ENCODE assay signal across 32 cellular contexts in genomic region chr14:58061581-58061980, GRCh38.
"Had no signal": no experiment of that assay in that cellular context is flagged by ENCODE, and none has a peak within 500 bp of the region (broad histone marks: within the 10 kb centered on the region; RNA-seq: fewer than 3 reads in every experiment).

No MANE protein-coding gene starts in this region.

- H3K4me3 Mint-ChIP-seq: activated B cell treated with CpG ODN at 0.5 μM for 24 hours; activated CD4-positive, alpha-beta memory T cell treated with anti-CD3 and anti-CD28 coated beads, Interleukin-2, amount 10 ng/mL, durations not matched to agents 7 days and 5 days; activated CD4-positive, alpha-beta T cell treated with anti-CD3 and anti-CD28 coated beads, Interleukin-2, amount 10 ng/mL, durations not matched to agents 7 days and 5 days; activated CD8-positive, alpha-beta memory T cell treated with anti-CD3 and anti-CD28 coated beads, Interleukin-2, amount 10 ng/mL, durations not matched to agents 7 days and 5 days; activated CD8-positive, alpha-beta T cell treated with anti-CD3 and anti-CD28 coated beads, Interleukin-2, amount 10 ng/mL, durations not matched to agents 7 days and 5 days; activated naive CD4-positive, alpha-beta T cell treated with anti-CD3 and anti-CD28 coated beads, Interleukin-2, amount 10 ng/mL, durations not matched to agents 7 days and 5 days; activated naive CD4-positive, alpha-beta T cell treated with anti-CD3 and anti-CD28 coated beads, Interleukin-2, amount 50 U/mL, for 24 hours; activated naive CD8-positive, alpha-beta T cell; activated naive CD8-positive, alpha-beta T cell treated with anti-CD3 and anti-CD28 coated beads, Interleukin-2, amount 10 ng/mL, durations not matched to agents 7 days and 5 days; activated naive CD8-positive, alpha-beta T cell treated with anti-CD3 and anti-CD28 coated beads, Interleukin-2, amount 50 U/mL, for 24 hours; activated T-cell treated with anti-CD3 and anti-CD28 coated beads, Interleukin-2, amount 50 U/mL, for 24 hours; brain; T-helper 1 cell treated with Interleukin-12 subunit alpha and Interleukin-12 subunit beta and Interleukin-4 antibody, amounts not matched to agents 30 μg/mL and 1 μg/mL, for 36 hours; T-helper 2 cell treated with Interferon-gamma antibody and Interleukin-4, amounts not matched to agents 5 μg/mL and 100 μg/mL, for 36 hours had no signal

- ATAC-seq: activated CD8-positive, alpha-beta memory T cell treated with anti-CD3 and anti-CD28 coated beads, Interleukin-2, amount 10 ng/mL, durations not matched to agents 7 days and 5 days; activated CD8-positive, alpha-beta T cell treated with anti-CD3 and anti-CD28 coated beads, Interleukin-2, amount 10 ng/mL, durations not matched to agents 7 days and 5 days; activated naive CD8-positive, alpha-beta T cell treated with anti-CD3 and anti-CD28 coated beads, Interleukin-2, amount 50 U/mL, for 24 hours had no signal

- DNase-seq: activated B cell treated with CpG ODN at 0.5 μM for 24 hours; activated CD4-positive, alpha-beta memory T cell treated with anti-CD3 and anti-CD28 coated beads, Interleukin-2, amount 10 ng/mL, durations not matched to agents 7 days and 5 days; activated CD4-positive, alpha-beta T cell treated with anti-CD3 and anti-CD28 coated beads for 48 hours; activated CD4-positive, alpha-beta T cell treated with anti-CD3 and anti-CD28 coated beads, Interleukin-2, amount 10 ng/mL, durations not matched to agents 7 days and 5 days; activated CD4-positive, alpha-beta T cell treated with anti-CD3 and anti-CD28 coated beads, Interleukin-2, amount 50 U/mL, for 48 hours; activated CD4-positive, CD25-positive, alpha-beta regulatory T cell treated with anti-CD3 and anti-CD28 coated beads, Interleukin-2, amount 50 U/mL, for 72 hours; activated CD8-positive, alpha-beta memory T cell treated with anti-CD3 and anti-CD28 coated beads for 24 hours; activated CD8-positive, alpha-beta memory T cell treated with anti-CD3 and anti-CD28 coated beads, Interleukin-2, amount 10 ng/mL, durations not matched to agents 7 days and 5 days; activated CD8-positive, alpha-beta memory T cell treated with anti-CD3 and anti-CD28 coated beads, Interleukin-2, amount 50 U/mL, for 48 hours; activated CD8-positive, alpha-beta T cell treated with anti-CD3 and anti-CD28 coated beads, Interleukin-2, amount 10 ng/mL, durations not matched to agents 7 days and 5 days; activated effector memory CD4-positive, alpha-beta T cell treated with Interleukin-2 at 50 U/mL for 16 hours; activated gamma-delta T cell; activated naive CD4-positive, alpha-beta T cell treated with anti-CD3 and anti-CD28 coated beads, Interleukin-2, amount 10 ng/mL, durations not matched to agents 7 days and 5 days; activated naive CD4-positive, alpha-beta T cell treated with Interleukin-2 at 50 U/mL for 16 hours; activated naive CD8-positive, alpha-beta T cell treated with anti-CD3 and anti-CD28 coated beads, Interleukin-2, amount 10 ng/mL, durations not matched to agents 7 days and 5 days; activated naive CD8-positive, alpha-beta T cell treated with anti-CD3 and anti-CD28 coated beads, Interleukin-2, amount 50 U/mL, for 24 hours; activated T-cell treated with anti-CD3 and anti-CD28 coated beads, Interleukin-2, amount 50 U/mL, for 24 hours; activated T-cell treated with anti-CD3 and anti-CD28 coated beads, Interleukin-2, amount 50 U/mL, for 48 hours; amygdala; central memory CD4-positive, alpha-beta T cell; T-helper 1 cell; T-helper 2 cell; T-helper 9 cell had no signal

- H3K36me3 Mint-ChIP-seq: activated CD8-positive, alpha-beta memory T cell treated with anti-CD3 and anti-CD28 coated beads, Interleukin-2, amount 10 ng/mL, durations not matched to agents 7 days and 5 days; activated naive CD4-positive, alpha-beta T cell treated with anti-CD3 and anti-CD28 coated beads, Interleukin-2, amount 10 ng/mL, durations not matched to agents 7 days and 5 days; activated naive CD4-positive, alpha-beta T cell treated with anti-CD3 and anti-CD28 coated beads, Interleukin-2, amount 50 U/mL, for 24 hours; activated naive CD8-positive, alpha-beta T cell; activated naive CD8-positive, alpha-beta T cell treated with anti-CD3 and anti-CD28 coated beads, Interleukin-2, amount 10 ng/mL, durations not matched to agents 7 days and 5 days had no signal

- H3K9me3 Mint-ChIP-seq: activated B cell treated with CpG ODN at 0.5 μM for 24 hours; activated CD4-positive, alpha-beta memory T cell treated with anti-CD3 and anti-CD28 coated beads, Interleukin-2, amount 10 ng/mL, durations not matched to agents 7 days and 5 days; activated CD4-positive, alpha-beta T cell treated with anti-CD3 and anti-CD28 coated beads, Interleukin-2, amount 10 ng/mL, durations not matched to agents 7 days and 5 days; activated naive CD4-positive, alpha-beta T cell treated with anti-CD3 and anti-CD28 coated beads, Interleukin-2, amount 10 ng/mL, durations not matched to agents 7 days and 5 days; activated naive CD4-positive, alpha-beta T cell treated with anti-CD3 and anti-CD28 coated beads, Interleukin-2, amount 50 U/mL, for 24 hours; activated naive CD8-positive, alpha-beta T cell treated with anti-CD3 and anti-CD28 coated beads, Interleukin-2, amount 10 ng/mL, durations not matched to agents 7 days and 5 days; activated naive CD8-positive, alpha-beta T cell treated with anti-CD3 and anti-CD28 coated beads, Interleukin-2, amount 50 U/mL, for 24 hours; activated T-cell treated with anti-CD3 and anti-CD28 coated beads, Interleukin-2, amount 50 U/mL, for 24 hours; activated T-helper 2 cell treated with anti-CD3 and anti-CD28 coated beads, Interferon-gamma antibody, Interleukin-2, Interleukin-4, amounts not matched to agents 10 μg/mL and 5 μg/mL and 100 μg/mL, durations not matched to agents 14 hours and 24 hours and 36 hours; T-helper 1 cell treated with Interleukin-12 subunit alpha and Interleukin-12 subunit beta and Interleukin-4 antibody, amounts not matched to agents 30 μg/mL and 1 μg/mL, for 36 hours; T-helper 2 cell treated with Interferon-gamma antibody and Interleukin-4, amounts not matched to agents 5 μg/mL and 100 μg/mL, for 36 hours had no signal

- H3K4me1 Mint-ChIP-seq: activated B cell treated with CpG ODN at 0.5 μM for 24 hours; activated CD4-positive, alpha-beta memory T cell treated with anti-CD3 and anti-CD28 coated beads, Interleukin-2, amount 10 ng/mL, durations not matched to agents 7 days and 5 days; activated CD4-positive, alpha-beta T cell treated with anti-CD3 and anti-CD28 coated beads, Interleukin-2, amount 10 ng/mL, durations not matched to agents 7 days and 5 days; activated CD8-positive, alpha-beta memory T cell treated with anti-CD3 and anti-CD28 coated beads, Interleukin-2, amount 10 ng/mL, durations not matched to agents 7 days and 5 days; activated naive CD4-positive, alpha-beta T cell treated with anti-CD3 and anti-CD28 coated beads, Interleukin-2, amount 10 ng/mL, durations not matched to agents 7 days and 5 days; activated naive CD4-positive, alpha-beta T cell treated with anti-CD3 and anti-CD28 coated beads, Interleukin-2, amount 50 U/mL, for 24 hours; activated naive CD8-positive, alpha-beta T cell treated with anti-CD3 and anti-CD28 coated beads, Interleukin-2, amount 10 ng/mL, durations not matched to agents 7 days and 5 days; activated naive CD8-positive, alpha-beta T cell treated with anti-CD3 and anti-CD28 coated beads, Interleukin-2, amount 50 U/mL, for 24 hours had no signal

- H3K27ac ChIP-seq: ascending aorta, cardiac muscle cell, VCaP had no signal

- H3K27ac Mint-ChIP-seq: activated B cell treated with CpG ODN at 0.5 μM for 24 hours; activated CD4-positive, alpha-beta memory T cell treated with anti-CD3 and anti-CD28 coated beads, Interleukin-2, amount 10 ng/mL, durations not matched to agents 7 days and 5 days; activated CD4-positive, alpha-beta T cell treated with anti-CD3 and anti-CD28 coated beads, Interleukin-2, amount 10 ng/mL, durations not matched to agents 7 days and 5 days; activated CD8-positive, alpha-beta memory T cell treated with anti-CD3 and anti-CD28 coated beads, Interleukin-2, amount 10 ng/mL, durations not matched to agents 7 days and 5 days; activated CD8-positive, alpha-beta T cell treated with anti-CD3 and anti-CD28 coated beads, Interleukin-2, amount 10 ng/mL, durations not matched to agents 7 days and 5 days; activated naive CD4-positive, alpha-beta T cell treated with anti-CD3 and anti-CD28 coated beads, Interleukin-2, amount 10 ng/mL, durations not matched to agents 7 days and 5 days; activated naive CD4-positive, alpha-beta T cell treated with anti-CD3 and anti-CD28 coated beads, Interleukin-2, amount 50 U/mL, for 24 hours; activated naive CD8-positive, alpha-beta T cell; activated naive CD8-positive, alpha-beta T cell treated with anti-CD3 and anti-CD28 coated beads, Interleukin-2, amount 10 ng/mL, durations not matched to agents 7 days and 5 days; activated naive CD8-positive, alpha-beta T cell treated with anti-CD3 and anti-CD28 coated beads, Interleukin-2, amount 50 U/mL, for 24 hours; activated T-cell treated with anti-CD3 and anti-CD28 coated beads, Interleukin-2, amount 50 U/mL, for 24 hours; activated T-helper 2 cell treated with anti-CD3 and anti-CD28 coated beads, Interferon-gamma antibody, Interleukin-2, Interleukin-4, amounts not matched to agents 10 μg/mL and 5 μg/mL and 100 μg/mL, durations not matched to agents 14 hours and 24 hours and 36 hours; T-helper 1 cell treated with Interleukin-12 subunit alpha and Interleukin-12 subunit beta and Interleukin-4 antibody, amounts not matched to agents 30 μg/mL and 1 μg/mL, for 36 hours; T-helper 2 cell treated with Interferon-gamma antibody and Interleukin-4, amounts not matched to agents 5 μg/mL and 100 μg/mL, for 36 hours had no signal

- H3K27me3 Mint-ChIP-seq: activated naive CD8-positive, alpha-beta T cell; brain had no signal
